In genomic region chr6:145112711-145113148, GRCh38 we compare ENCODE assay signal across 3 cellular contexts.
A peak's percentile ranks its signal among the peaks of the same experiment; 100 is the strongest.
TF ChIP-seq lines count a peak whose summit lies in the region.

No MANE protein-coding gene starts in this region.

TF ChIP-seq in SK-N-SH treated with all-trans-retinoic acid at 6 μM for 48 hours, 23 proteins besides CTCF, POLR2A, EP300 and RAD21 (continued from another document):
- no peak for TF ChIP-seq POU6F1 (CRISPR knock-in tag; IDR thresholded peaks at IDR 0.05; ENCODE audit: borderline replicate concordance, low read depth)
- TF ChIP-seq PATZ1 (CRISPR knock-in tag; IDR thresholded peaks at IDR 0.05; ENCODE audit: borderline replicate concordance) = no peak
- no peak for TF ChIP-seq ZFP30 (CRISPR knock-in tag; IDR thresholded peaks at IDR 0.05)
- TF ChIP-seq ISL1 (CRISPR knock-in tag; IDR thresholded peaks at IDR 0.05) = peak; percentile 79; the same call in 1 of the 2 replicates

TF ChIP-seq in SK-N-SH, 30 proteins besides CTCF, POLR2A, EP300 and RAD21 (continued from another document):
- TF ChIP-seq REST (IDR thresholded peaks at IDR 0.05; ENCODE audit: low read depth, low read length) = no peak
- TF ChIP-seq USF1 (IDR thresholded peaks at IDR 0.05; ENCODE audit: borderline replicate concordance, low read depth) = no peak
- no peak for TF ChIP-seq MAX (IDR thresholded peaks at IDR 0.05; ENCODE audit: low read depth)
- no peak for TF ChIP-seq YY1 (IDR thresholded peaks at IDR 0.05; ENCODE audit: low read depth)
- TF ChIP-seq ELF1 (IDR thresholded peaks at IDR 0.05) = no peak
- TF ChIP-seq IRF3 (IDR thresholded peaks at IDR 0.05; ENCODE audit: low read depth, low read length) = no peak
- TF ChIP-seq MXI1 (IDR thresholded peaks at IDR 0.05; ENCODE audit: low read depth, low read length) = no peak
- no peak for TF ChIP-seq TEAD4 (IDR thresholded peaks at IDR 0.05; ENCODE audit: borderline replicate concordance, insufficient read depth)
- TF ChIP-seq TCF12 (IDR thresholded peaks at IDR 0.05) = no peak
- TF ChIP-seq TAF1 (IDR thresholded peaks at IDR 0.05; ENCODE audit: borderline replicate concordance, low read depth, low read length) = no peak
- TF ChIP-seq FOSL2 (IDR thresholded peaks at IDR 0.05; ENCODE audit: borderline replicate concordance, low read depth) = no peak
- TF ChIP-seq EZH2phosphoT487 (IDR thresholded peaks at IDR 0.05; ENCODE audit: borderline replicate concordance, low read depth) = no peak
- TF ChIP-seq SIN3A (IDR thresholded peaks at IDR 0.05; ENCODE audit: borderline replicate concordance, low read depth, low read length) = no peak
- TF ChIP-seq GATA2 (CRISPR knock-in tag; IDR thresholded peaks at IDR 0.05) = no peak

TF ChIP-seq in GM23338, 12 proteins besides CTCF, POLR2A, EP300 and RAD21 (continued from another document):
- TF ChIP-seq REST (IDR thresholded peaks at IDR 0.05; ENCODE audit: unreplicated experiment) (no peak), EZH2phosphoT487 (IDR thresholded peaks at IDR 0.05; ENCODE audit: unreplicated experiment) (no peak), NANOG (IDR thresholded peaks at IDR 0.05; ENCODE audit: borderline replicate concordance) (no peak), ZNF331 (CRISPR knock-in tag; IDR thresholded peaks at IDR 0.05; ENCODE audit: low read depth) (no peak), POLR2AphosphoS5 (IDR thresholded peaks at IDR 0.05; ENCODE audit: low read depth) (no peak), JUNB (IDR thresholded peaks at IDR 0.05; ENCODE audit: unreplicated experiment) (no peak), STAT1 (IDR thresholded peaks at IDR 0.05; ENCODE audit: unreplicated experiment) (no peak), ETS1 (IDR thresholded peaks at IDR 0.05) (no peak), EZH2 (IDR thresholded peaks at IDR 0.05; ENCODE audit: low read depth, unreplicated experiment) (no peak), ZNF462 (CRISPR knock-in tag; IDR thresholded peaks at IDR 0.05) (no peak), ZNF114 (CRISPR knock-in tag; IDR thresholded peaks at IDR 0.05) (no peak)
